8 cellular contexts compared by ENCODE assay signal in the genomic region with DNA sequence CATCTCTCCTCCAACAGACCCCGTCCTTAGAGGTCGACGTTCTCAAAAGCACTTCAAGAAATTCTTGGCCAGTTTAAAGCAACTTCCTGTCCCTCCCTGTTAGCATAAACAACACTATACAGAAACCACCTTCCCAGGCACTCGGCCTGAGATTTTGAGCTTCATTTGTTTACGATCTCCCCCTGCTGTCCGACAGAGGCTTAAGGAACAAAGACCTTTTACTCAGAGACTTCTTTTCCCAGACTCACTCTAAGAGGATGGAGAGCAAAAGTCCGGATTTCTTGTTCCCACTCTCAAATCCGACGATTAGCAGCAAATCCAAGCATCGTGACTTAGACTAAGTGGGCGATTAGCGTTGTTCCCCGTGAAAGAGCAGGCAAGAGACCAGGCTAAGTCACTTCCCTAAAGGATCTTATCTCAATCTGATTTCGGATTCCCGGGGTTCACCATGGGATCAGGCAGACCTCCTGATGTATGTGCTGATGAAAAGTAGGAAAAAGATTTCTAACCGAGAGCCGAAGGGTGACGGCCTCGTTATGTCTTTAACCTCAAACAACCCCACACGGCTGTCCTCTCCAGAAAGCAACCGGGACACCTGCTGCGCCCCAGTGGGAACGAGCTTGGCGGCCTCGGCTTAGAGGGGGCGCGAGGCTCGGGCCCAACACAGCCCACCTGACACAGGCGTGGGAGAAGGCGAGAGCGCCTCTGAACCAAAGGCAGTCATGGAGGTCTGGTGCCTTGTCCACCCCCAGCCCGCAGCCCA. TPM values are rescaled to one million over a fixed set of nuclear protein-coding genes. Genes with fewer than 3 reads are reported as not detected.
DNase-seq lines count a peak whose midpoint lies in the region; ATAC-seq, FAIRE-seq and TF ChIP-seq lines count a peak whose summit lies in the region.

No MANE protein-coding gene starts in this region.

- H3K27me3 ChIP-seq in AG04450 (ENCODE audit: control insufficient read depth, insufficient read depth, low read length): no peaks in the 10 kb centered on the region

- peak overlapping the region; percentile 90 for H3K27ac ChIP-seq in AG04450 (ENCODE audit: low read depth, low read length)

- peak; percentile 75 for TF ChIP-seq CTCF in AG04450 (IDR thresholded peaks at IDR 0.05; ENCODE audit: low read depth, low read length)

- TF ChIP-seq POLR2A in GM12891 (IDR thresholded peaks at IDR 0.05; ENCODE audit: low read depth, low read length): no peak

- peak; percentile 77 for TF ChIP-seq RAD21 in Ishikawa (IDR thresholded peaks at IDR 0.05; ENCODE audit: low read depth)

- peak; percentile 91 for FAIRE-seq in GM12891 (lab: Jason Lieb, UNC)

- POLR2A ChIA-PET in AG04450 (lab: Yijun Ruan, JAX): interaction anchor here (0.6 to 1.4 kb wide), 18 partner anchors 10 to 264 kb away, joined by 3 to 12 read pairs (median 4); partner anchors contain the start of genes PITPNA and YWHAE

- DNase-seq in AG04450 (ENCODE audit: low read depth, low spot score) (peak; percentile 81), GM12891 (ENCODE audit: insufficient read length, low spot score) (peak; percentile 73), SW480 (ENCODE audit: low spot score) (peak; percentile 86), astrocyte of the hippocampus (ENCODE audit: low read depth, low spot score) (peak; percentile 92), hepatic stellate cell (ENCODE audit: low spot score) (peak; percentile 86), renal cortical epithelial cell (ENCODE audit: low read depth) (peak; percentile 88)

- no peak for ATAC-seq in HG03457 (IDR thresholded peaks at IDR 0.05; ENCODE audit: unreplicated experiment)

- no peak for TF ChIP-seq EP300 in Ishikawa (IDR thresholded peaks at IDR 0.05; ENCODE audit: borderline replicate concordance)

- no peaks in the 10 kb centered on the region; the same call in 1 of the 2 replicates for H3K9me3 ChIP-seq in AG04450 (ENCODE audit: control insufficient read depth, insufficient read depth, low read length)

- CTCF ChIA-PET in AG04450 (lab: Charles Lee): interaction anchor here (0.5 to 4.1 kb wide), 16 partner anchors 10 to 257 kb away, joined by 3 to 47 read pairs (median 3); partner anchors contain the start of gene MYO1C

- H3K4me3 ChIP-seq in AG04450 (ENCODE audit: low read depth, low read length): peak overlapping the region; percentile 97

TF ChIP-seq in GM12891, 5 proteins besides CTCF, POLR2A, EP300 and RAD21:
- TF ChIP-seq POLR2AphosphoS5 (IDR thresholded peaks at IDR 0.05; ENCODE audit: low read depth, low read length): no peak
- peak; percentile 38 for TF ChIP-seq SPI1 (IDR thresholded peaks at IDR 0.05; ENCODE audit: low read depth, low read length)
- no peak for TF ChIP-seq POU2F2 (IDR thresholded peaks at IDR 0.05; ENCODE audit: low read depth, low read length)
TF ChIP-seq in GM12891: peak in this region for 1.

TF ChIP-seq in Ishikawa, 13 proteins besides CTCF, POLR2A, EP300 and RAD21:
- no peak for TF ChIP-seq CREB1 (IDR thresholded peaks at IDR 0.05; ENCODE audit: low read depth)
- no peak for TF ChIP-seq USF1 (IDR thresholded peaks at IDR 0.05)
- no peak for TF ChIP-seq YY1 (IDR thresholded peaks at IDR 0.05; ENCODE audit: low read depth)
TF ChIP-seq in Ishikawa: peak in this region for 0.

RNA-seq across cellular contexts. Expression of gene INPP5K, which starts 0.6 kb away (rescaled TPM):
- polyA plus RNA-seq in AG04450 (2011; rRNA removed): 23.8 and 25.9 TPM in 2 replicates
- polyA minus RNA-seq in AG04450 (2011; rRNA and poly(A)+ RNA removed): 26.9 and 37.9 TPM in 2 replicates
- polyA plus RNA-seq in GM12891 (2012; ENCODE audit: low read depth, missing spikeins): 14.0 TPM
- total RNA-seq in renal cortical epithelial cell: 26.5 and 42.2 TPM in 2 replicates

RNA-seq across cellular contexts. Expression of gene MYO1C, which starts 23.3 kb away (rescaled TPM):
- 147 and 169 TPM in 2 replicates for polyA plus RNA-seq in AG04450 (2011; rRNA removed)
- polyA minus RNA-seq in AG04450 (2011; rRNA and poly(A)+ RNA removed): 452 and 566 TPM in 2 replicates
- 50.6 TPM for polyA plus RNA-seq in GM12891 (2012; ENCODE audit: low read depth, missing spikeins)
- total RNA-seq in renal cortical epithelial cell: 214 and 355 TPM in 2 replicates

RNA-seq across cellular contexts. Expression of gene PITPNA, which starts 46.8 kb away (rescaled TPM):
- polyA plus RNA-seq in AG04450 (2011; rRNA removed): 47.9 and 53.6 TPM in 2 replicates
- 22.3 and 25.6 TPM in 2 replicates for polyA minus RNA-seq in AG04450 (2011; rRNA and poly(A)+ RNA removed)
- polyA plus RNA-seq in GM12891 (2012; ENCODE audit: low read depth, missing spikeins): 29.8 TPM
- 12.2 and 28.3 TPM in 2 replicates for total RNA-seq in renal cortical epithelial cell

RNA-seq across cellular contexts. Expression of gene CRK, which starts 59.8 kb away (rescaled TPM):
- polyA plus RNA-seq in AG04450 (2011; rRNA removed): 88.1 and 110 TPM in 2 replicates
- polyA minus RNA-seq in AG04450 (2011; rRNA and poly(A)+ RNA removed): 79.3 and 81.6 TPM in 2 replicates
- 4.2 TPM for polyA plus RNA-seq in GM12891 (2012; ENCODE audit: low read depth, missing spikeins)
- total RNA-seq in renal cortical epithelial cell: 159 and 234 TPM in 2 replicates
